ENCODE assay signal across 8 cellular contexts in genomic region chr6:121333694-121334093, GRCh38. TPM values are rescaled to one million over a fixed set of nuclear protein-coding genes. Genes with fewer than 3 reads are reported as not detected.
DNase-seq lines count a peak whose midpoint lies in the region; ATAC-seq and TF ChIP-seq lines count a peak whose summit lies in the region.
"Not testable (repeated sequence)": the region's sequence is repeated elsewhere in the genome, so short reads cannot be mapped to it uniquely, and the experiment has no call there.

No MANE protein-coding gene starts in this region.

- DNase-seq in GM23338 (ENCODE audit: low spot score); RWPE1 (ENCODE audit: low spot score); activated T-helper 1 cell treated with anti-CD3 and anti-CD28 coated beads, Interleukin-12 subunit alpha, Interleukin-12 subunit beta, Interleukin-2, Interleukin-4 antibody, amounts not matched to agents 30 ng/mL and 10 ng/mL and 1 ng/mL, durations not matched to agents 14 hours and 24 hours and 36 hours (ENCODE audit: low spot score); stimulated activated naive B cell treated with anti-CD40 and anti-IgM and Interleukin-4, amounts not matched to agents 10 μg/mL and 1 μg/mL and 100 μg/mL, for 72 hours: not testable (repeated sequence)
- DNase-seq in right cardiac atrium: peak in 2 of 3 donors; percentile 53 to 54

- H3K9me3 Mint-ChIP-seq in GM23338; activated T-helper 1 cell treated with anti-CD3 and anti-CD28 coated beads, Interleukin-12 subunit alpha, Interleukin-12 subunit beta, Interleukin-2, Interleukin-4 antibody, amounts not matched to agents 30 ng/mL and 10 ng/mL and 1 ng/mL, durations not matched to agents 14 hours and 24 hours and 36 hours; dendritic cell treated with granulocyte-macrophage colony-stimulating factor and Interleukin-4, amounts not matched to agents 40 ng/mL and 50 ng/mL, for 4 days; nephron; stimulated activated naive B cell treated with anti-CD40 and anti-IgM and Interleukin-4, amounts not matched to agents 10 μg/mL and 1 μg/mL and 100 μg/mL, for 72 hours: not testable (repeated sequence)

- peaks cover 15% of the 10 kb centered on the region for H3K4me1 ChIP-seq in ACC112 (ENCODE audit: control insufficient read depth, insufficient read depth, low read length, unreplicated experiment)
- H3K4me1 ChIP-seq in GM23338 (ENCODE audit: insufficient read depth); right cardiac atrium (ENCODE audit: control insufficient read depth, insufficient read depth, low read length): not testable (repeated sequence)

- not testable (repeated sequence) for TF ChIP-seq CTCF in GM23338 (conservative IDR thresholded peaks at IDR 0.05; ENCODE audit: low read depth in 2 of 2); RWPE1 (conservative IDR thresholded peaks at IDR 0.05; ENCODE audit: low read depth); nephron (IDR thresholded peaks at IDR 0.05; ENCODE audit: unreplicated experiment in 3 of 3)

- CTCF ChIA-PET in RWPE1 (lab: Yijun Ruan, JAX): interaction anchor here (0.6 to 0.7 kb wide), 2 partner anchors 125 to 277 kb away, joined by 3 read pairs; no protein-coding TSS in a partner anchor

- not testable (repeated sequence) for H3K27ac Mint-ChIP-seq in GM23338
- peak overlapping the region; percentile 52 for H3K27ac Mint-ChIP-seq in activated T-helper 1 cell treated with anti-CD3 and anti-CD28 coated beads, Interleukin-12 subunit alpha, Interleukin-12 subunit beta, Interleukin-2, Interleukin-4 antibody, amounts not matched to agents 30 ng/mL and 10 ng/mL and 1 ng/mL, durations not matched to agents 14 hours and 24 hours and 36 hours
- H3K27ac Mint-ChIP-seq in dendritic cell treated with granulocyte-macrophage colony-stimulating factor and Interleukin-4, amounts not matched to agents 40 ng/mL and 50 ng/mL, for 4 days: peak overlapping the region; percentile 98
- peak overlapping the region; percentile 60 to 97 (median 60) for H3K27ac Mint-ChIP-seq in nephron
- H3K27ac Mint-ChIP-seq in stimulated activated naive B cell treated with anti-CD40 and anti-IgM and Interleukin-4, amounts not matched to agents 10 μg/mL and 1 μg/mL and 100 μg/mL, for 72 hours: peak overlapping the region; percentile 99

- not testable (repeated sequence) for H3K36me3 ChIP-seq in ACC112 (ENCODE audit: insufficient read depth, low read length); GM23338 (ENCODE audit: insufficient read depth)

- H3K9me3 ChIP-seq in right cardiac atrium (ENCODE audit: control insufficient read depth, low read length): not testable (repeated sequence)

- ATAC-seq in GM23338; right cardiac atrium; stimulated activated naive B cell treated with anti-CD40 and anti-IgM and Interleukin-4, amounts not matched to agents 10 μg/mL and 1 μg/mL and 100 μg/mL, for 72 hours (replicated peaks): not testable (repeated sequence)

- 95% methylated on average over 28 of the region's 28 CpGs for WGBS in right cardiac atrium

- H3K4me1 Mint-ChIP-seq in GM23338: not testable (repeated sequence)
- peaks cover 31% of the 10 kb centered on the region for H3K4me1 Mint-ChIP-seq in activated T-helper 1 cell treated with anti-CD3 and anti-CD28 coated beads, Interleukin-12 subunit alpha, Interleukin-12 subunit beta, Interleukin-2, Interleukin-4 antibody, amounts not matched to agents 30 ng/mL and 10 ng/mL and 1 ng/mL, durations not matched to agents 14 hours and 24 hours and 36 hours (ENCODE audit: low read depth)
- H3K4me1 Mint-ChIP-seq in dendritic cell treated with granulocyte-macrophage colony-stimulating factor and Interleukin-4, amounts not matched to agents 40 ng/mL and 50 ng/mL, for 4 days (ENCODE audit: low read depth): peaks cover 12% of the 10 kb centered on the region
- H3K4me1 Mint-ChIP-seq in nephron: peaks cover 53% of the 10 kb centered on the region
- peaks cover 18 to 37% of the 10 kb centered on the region in 2 donors for H3K4me1 Mint-ChIP-seq in stimulated activated naive B cell treated with anti-CD40 and anti-IgM and Interleukin-4, amounts not matched to agents 10 μg/mL and 1 μg/mL and 100 μg/mL, for 72 hours

- H3F3A ChIP-seq in GM23338 (replicated peaks; ENCODE audit: low read depth): not testable (repeated sequence)

- peak overlapping the region; percentile 82 for H3K4me2 ChIP-seq in GM23338

- POLR2A ChIA-PET in RWPE1 (lab: Yijun Ruan, JAX; ENCODE audit: low non-redundant PET): not testable (repeated sequence)

- intact Hi-C loops in activated T-helper 1 cell treated with anti-CD3 and anti-CD28 coated beads, Interleukin-12 subunit alpha, Interleukin-12 subunit beta, Interleukin-2, Interleukin-4 antibody, amounts not matched to agents 30 ng/mL and 10 ng/mL and 1 ng/mL, durations not matched to agents 14 hours and 24 hours and 36 hours (cut with micrococcal nuclease): loop anchor here (1.0 to 10.0 kb wide), 5 partner anchors 12 to 1983 kb away; partner anchors contain the start of gene SERINC1
- intact Hi-C loops in dendritic cell treated with granulocyte-macrophage colony-stimulating factor and Interleukin-4, amounts not matched to agents 40 ng/mL and 50 ng/mL, for 4 days (cut with micrococcal nuclease); right cardiac atrium (cut with DNase I): not testable (repeated sequence)

- H3K36me3 Mint-ChIP-seq in GM23338 (ENCODE audit: low read depth); activated T-helper 1 cell treated with anti-CD3 and anti-CD28 coated beads, Interleukin-12 subunit alpha, Interleukin-12 subunit beta, Interleukin-2, Interleukin-4 antibody, amounts not matched to agents 30 ng/mL and 10 ng/mL and 1 ng/mL, durations not matched to agents 14 hours and 24 hours and 36 hours (ENCODE audit: low read depth); dendritic cell treated with granulocyte-macrophage colony-stimulating factor and Interleukin-4, amounts not matched to agents 40 ng/mL and 50 ng/mL, for 4 days (ENCODE audit: low read depth); nephron (ENCODE audit: low read depth); stimulated activated naive B cell treated with anti-CD40 and anti-IgM and Interleukin-4, amounts not matched to agents 10 μg/mL and 1 μg/mL and 100 μg/mL, for 72 hours: not testable (repeated sequence)

- H4K20me1 ChIP-seq in GM23338 (replicated peaks; ENCODE audit: insufficient read depth): not testable (repeated sequence)

- H2AFZ ChIP-seq in ACC112 (ENCODE audit: low read length, unreplicated experiment) (peak overlapping the region; percentile 96), GM23338 (peak overlapping the region; percentile 75; the same call in 1 of the 2 replicates)

- H3K27ac ChIP-seq in ACC112 (ENCODE audit: low read depth, low read length): peak overlapping the region; percentile 98; the same call in 1 of the 2 replicates
- not testable (repeated sequence) for H3K27ac ChIP-seq in GM23338 (ENCODE audit: low read depth); right cardiac atrium (ENCODE audit: low read length)
- H3K27ac ChIP-seq in RWPE1: peak overlapping the region; percentile 91; the same call in 1 of the 2 replicates

- not testable (repeated sequence) for H3K9me2 ChIP-seq in GM23338 (ENCODE audit: insufficient read depth)

- H3K4me3 ChIP-seq in ACC112 (ENCODE audit: low read depth, low read length) (peak overlapping the region; percentile 85), GM23338 (peak overlapping the region; percentile 68)
- not testable (repeated sequence) for H3K4me3 ChIP-seq in right cardiac atrium (ENCODE audit: low read length)

- H3K27me3 ChIP-seq in ACC112 (ENCODE audit: insufficient read depth, low read length); GM23338 (ENCODE audit: insufficient read depth); right cardiac atrium (ENCODE audit: control insufficient read depth, insufficient read depth): not testable (repeated sequence)

- not testable (repeated sequence) for H3K79me2 ChIP-seq in ACC112 (ENCODE audit: control insufficient read depth, insufficient read depth, low read length, unreplicated experiment); GM23338 (replicated peaks; ENCODE audit: insufficient read depth)

- not testable (repeated sequence) for H3K27me3 Mint-ChIP-seq in GM23338 (ENCODE audit: insufficient read depth, low read depth, poor library complexity); activated T-helper 1 cell treated with anti-CD3 and anti-CD28 coated beads, Interleukin-12 subunit alpha, Interleukin-12 subunit beta, Interleukin-2, Interleukin-4 antibody, amounts not matched to agents 30 ng/mL and 10 ng/mL and 1 ng/mL, durations not matched to agents 14 hours and 24 hours and 36 hours (ENCODE audit: insufficient read depth); dendritic cell treated with granulocyte-macrophage colony-stimulating factor and Interleukin-4, amounts not matched to agents 40 ng/mL and 50 ng/mL, for 4 days; nephron (ENCODE audit: low read depth); stimulated activated naive B cell treated with anti-CD40 and anti-IgM and Interleukin-4, amounts not matched to agents 10 μg/mL and 1 μg/mL and 100 μg/mL, for 72 hours

- peak overlapping the region; percentile 90 for H3K4me3 Mint-ChIP-seq in GM23338
- H3K4me3 Mint-ChIP-seq in activated T-helper 1 cell treated with anti-CD3 and anti-CD28 coated beads, Interleukin-12 subunit alpha, Interleukin-12 subunit beta, Interleukin-2, Interleukin-4 antibody, amounts not matched to agents 30 ng/mL and 10 ng/mL and 1 ng/mL, durations not matched to agents 14 hours and 24 hours and 36 hours: peak overlapping the region; percentile 95
- H3K4me3 Mint-ChIP-seq in dendritic cell treated with granulocyte-macrophage colony-stimulating factor and Interleukin-4, amounts not matched to agents 40 ng/mL and 50 ng/mL, for 4 days: not testable (repeated sequence)
- H3K4me3 Mint-ChIP-seq in nephron: peak overlapping the region; percentile 96 to 98 (median 97)
- peak overlapping the region; percentile 89 to 99 for H3K4me3 Mint-ChIP-seq in stimulated activated naive B cell treated with anti-CD40 and anti-IgM and Interleukin-4, amounts not matched to agents 10 μg/mL and 1 μg/mL and 100 μg/mL, for 72 hours

RNA-seq across cellular contexts. Expression of gene TBC1D32, which starts 0.6 kb away (rescaled TPM):
- 10.4 and 16.1 TPM in 2 replicates for total RNA-seq in GM23338 (2014; rRNA removed; shearing (Covaris generic))
- polyA plus RNA-seq in GM23338 (2016; fragmentation: Nextera tagmentation; extraction: Ambion mirVana) (6.3 and 8.9 TPM in 2 replicates), right cardiac atrium (0.79 TPM)
- total RNA-seq in activated T-helper 1 cell treated with anti-CD3 and anti-CD28 coated beads, Interleukin-12 subunit alpha, Interleukin-12 subunit beta, Interleukin-2, Interleukin-4 antibody, amounts not matched to agents 30 ng/mL and 10 ng/mL and 1 ng/mL, durations not matched to agents 14 hours and 24 hours and 36 hours: 6.8 and 7.9 TPM in 2 replicates
- 1 to 10 TPM; 2.5 to 4.3 (median 3.8) TPM for total RNA-seq in right cardiac atrium
